Comparison of ENCODE assay signal across 11 cellular contexts in the genomic region with DNA sequence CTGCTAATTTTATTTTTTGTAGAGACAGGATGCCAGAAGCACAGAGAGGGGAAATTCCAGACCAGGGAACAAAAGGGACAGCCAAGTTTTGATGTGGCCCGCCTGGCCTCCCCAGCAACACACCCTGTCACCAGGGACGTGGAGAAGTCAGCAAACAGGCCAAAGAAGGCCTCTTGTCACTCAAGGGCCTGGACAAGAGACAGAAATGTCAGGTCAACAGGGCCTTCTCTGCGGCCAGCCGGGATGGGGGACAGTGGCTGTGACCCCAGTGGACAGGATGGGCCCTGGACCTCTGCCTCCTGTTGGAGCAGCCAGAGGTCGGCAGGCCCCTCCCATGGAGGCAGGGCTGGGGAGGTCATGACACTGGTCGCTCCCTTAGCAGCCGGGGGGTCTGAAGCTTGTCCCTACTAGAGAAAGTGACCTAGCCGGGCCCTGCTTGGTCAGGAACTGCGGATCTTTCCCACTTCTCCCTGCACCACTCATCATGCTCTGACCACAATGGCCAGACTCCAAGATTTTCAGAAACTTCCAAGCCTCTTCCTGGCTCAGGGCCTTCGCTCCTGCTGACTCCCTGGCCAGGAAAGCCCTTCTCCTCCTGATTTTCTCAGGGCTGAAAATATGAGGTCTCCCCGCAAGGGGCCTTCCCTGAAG. TPM values are rescaled to one million over a fixed set of nuclear protein-coding genes. Genes with fewer than 3 reads are reported as not detected.
DNase-seq lines count a peak whose midpoint lies in the region; ATAC-seq, FAIRE-seq and TF ChIP-seq lines count a peak whose summit lies in the region.
"Had no signal": no experiment of that assay in that cellular context is flagged by ENCODE, and none has a peak within 500 bp of the region (broad histone marks: within the 10 kb centered on the region; RNA-seq: fewer than 3 reads in every experiment).

No MANE protein-coding gene starts in this region.

- no peaks in the 10 kb centered on the region for H3K4me1 ChIP-seq in MM.1S (ENCODE audit: low read length)

- no peak overlapping the region for H2AFZ ChIP-seq in MM.1S (ENCODE audit: low read length)

- no peaks in the 10 kb centered on the region for H3K79me2 ChIP-seq in MM.1S (ENCODE audit: low read length)

- H4K20me1 ChIP-seq in MM.1S (ENCODE audit: insufficient read depth, low read length): no peaks in the 10 kb centered on the region

- H3F3A ChIP-seq in MM.1S (ENCODE audit: insufficient read depth, low read length): no peaks in the 10 kb centered on the region

- no peaks in the 10 kb centered on the region for H3K9me3 ChIP-seq in MM.1S (replicated peaks; ENCODE audit: insufficient read depth, low read length)

- H3K27me3 ChIP-seq in MM.1S (replicated peaks; ENCODE audit: insufficient read depth, low read length): no peaks in the 10 kb centered on the region

- ATAC-seq in HG03378 (IDR thresholded peaks at IDR 0.05; ENCODE audit: unreplicated experiment): no peak

- DNase-seq in A172 (ENCODE audit: low spot score) (peak; percentile 87), RCC 7860 (ENCODE audit: low spot score) (peak; percentile 39), fibroblast of mammary gland (ENCODE audit: low read depth) (peak; percentile 93), non-pigmented ciliary epithelial cell (ENCODE audit: low read depth) (peak; percentile 10), MM.1S (no peak), NCI-H69 (lab: John Stamatoyannopoulos, UW) (no peak), iPS-NIHi11 (ENCODE audit: low spot score) (no peak)
- DNase-seq: activated effector memory CD4-positive, alpha-beta T cell treated with Interleukin-2 at 50 U/mL for 16 hours; CD4-positive, alpha-beta T cell; NCI-H524 had no signal

- no peaks in the 10 kb centered on the region for H3K36me3 ChIP-seq in MM.1S (replicated peaks; ENCODE audit: insufficient read depth, low read length)

- no peak overlapping the region for H3K4me3 ChIP-seq in fibroblast of mammary gland (ENCODE audit: control insufficient read depth, low read depth, low read length)
- no peak overlapping the region for H3K4me3 ChIP-seq in MM.1S (ENCODE audit: low read length)

- peak; percentile 71 for FAIRE-seq in RCC 7860 (lab: Jason Lieb, UNC)

- no peak overlapping the region for H3K4me2 ChIP-seq in MM.1S (ENCODE audit: low read depth, low read length)

- no peaks in the 10 kb centered on the region for H3K9me2 ChIP-seq in MM.1S (replicated peaks; ENCODE audit: insufficient read depth, low read length)

- no peak overlapping the region for H3K9ac ChIP-seq in MM.1S (ENCODE audit: low read length)

- no peak overlapping the region for H3K27ac ChIP-seq in MM.1S (ENCODE audit: low read length)

- TF ChIP-seq CTCF in fibroblast of mammary gland (conservative IDR thresholded peaks at IDR 0.05; ENCODE audit: control insufficient read depth, insufficient read depth, low read depth, low read length): no peak
- no peak for TF ChIP-seq CTCF in MM.1S (IDR thresholded peaks at IDR 0.05; ENCODE audit: low read length)

RNA-seq across cellular contexts. Expression of a gene that starts 9.2 kb away (rescaled TPM):
- total RNA-seq in A172 (2014; rRNA removed; shearing (Covaris generic)): not detected in 2 replicates
- total RNA-seq: CD4-positive, alpha-beta T cell had no signal

RNA-seq across cellular contexts. Expression of a gene that starts 49.2 kb away (rescaled TPM):
- total RNA-seq in A172 (2014; rRNA removed; shearing (Covaris generic)): 0.07 TPM in 1 of 2 replicates, not detected in the other

Comparison
In these comparisons a context has a peak if more than half of its experiments do, and no peak if none do; other contexts are left out.
1. DNase-seq: peak in A172 (single experiment), RCC 7860 (single experiment), fibroblast of mammary gland (single experiment) and non-pigmented ciliary epithelial cell (single experiment); none in MM.1S (single experiment), NCI-H69 (single experiment) and iPS-NIHi11 (single experiment).